32 cellular contexts compared by ENCODE assay signal in genomic region chr9:5111696-5112095, GRCh38.
"Had no signal": no experiment of that assay in that cellular context is flagged by ENCODE, and none has a peak within 500 bp of the region (broad histone marks: within the 10 kb centered on the region; RNA-seq: fewer than 3 reads in every experiment).

No MANE protein-coding gene starts in this region.

- H3K27me3 ChIP-seq: brain microvascular endothelial cell, gastrocnemius medialis, neural progenitor cell, sigmoid colon, transverse colon, uterus had no signal

- H3K4me1 Mint-ChIP-seq: activated naive CD4-positive, alpha-beta T cell treated with anti-CD3 and anti-CD28 coated beads, Interleukin-2, amount 10 ng/mL, durations not matched to agents 7 days and 5 days; activated naive CD8-positive, alpha-beta T cell treated with anti-CD3 and anti-CD28 coated beads, Interleukin-2, amount 10 ng/mL, durations not matched to agents 7 days and 5 days; neural progenitor cell; stimulated activated memory B cell treated with anti-CD40 and anti-IgM and Interleukin-4, amounts not matched to agents 10 μg/mL and 1 μg/mL and 100 μg/mL, for 72 hours; T-helper 17 cell had no signal

- FAIRE-seq: astrocyte, keratinocyte, small intestine had no signal

- H3K4me1 ChIP-seq: gastrocnemius medialis, lower lobe of right lung, neural progenitor cell, sigmoid colon, transverse colon, uterus had no signal

- H3K27ac ChIP-seq: brain microvascular endothelial cell, gastrocnemius medialis, lower lobe of right lung, neural progenitor cell, sigmoid colon, transverse colon, uterus, WERI-Rb-1 had no signal

- DNase-seq: activated CD4-positive, alpha-beta memory T cell treated with anti-CD3 and anti-CD28 coated beads for 36 hours; activated CD4-positive, alpha-beta T cell treated with anti-CD3 and anti-CD28 coated beads for 48 hours; activated CD8-positive, alpha-beta memory T cell treated with anti-CD3 and anti-CD28 coated beads, Interleukin-2, amount 50 U/mL, for 4 hours; activated gamma-delta T cell; activated naive CD4-positive, alpha-beta T cell treated with anti-CD3 and anti-CD28 coated beads, Interleukin-2, amount 10 ng/mL, durations not matched to agents 7 days and 5 days; activated naive CD8-positive, alpha-beta T cell treated with anti-CD3 and anti-CD28 coated beads, Interleukin-2, amount 10 ng/mL, durations not matched to agents 7 days and 5 days; activated T-cell treated with anti-CD3 and anti-CD28 coated beads, Interleukin-2, amount 50 U/mL, for 1 hour; brain microvascular endothelial cell; cortex of kidney; effector memory CD8-positive, alpha-beta T cell; erythroblast; gastrocnemius medialis; glutamatergic neuron; lower lobe of right lung; mesendoderm; natural killer cell; small intestine; stimulated activated CD4-positive, alpha-beta T cell treated with anti-CD3 and anti-CD28 coated beads, Interleukin-1b, Interleukin-23, amount 100 ng/mL, for 48 hours; stimulated activated CD4-positive, alpha-beta T cell treated with anti-CD3 and anti-CD28 coated beads, Interleukin-4, amount 100 ng/mL, for 4 hours; stimulated activated CD8-positive, alpha-beta memory T cell treated with anti-CD3 and anti-CD28 coated beads, Interleukin-4, amount 100 ng/mL, for 48 hours; T-helper 17 cell; T1000; transverse colon; uterus; WERI-Rb-1 had no signal

- H3K9me3 ChIP-seq: gastrocnemius medialis, lower lobe of right lung, transverse colon, uterus had no signal

- ATAC-seq: activated CD4-positive, CD25-positive, alpha-beta regulatory T cell treated with anti-CD3 and anti-CD28 coated beads, Interleukin-2, amount 50 U/mL, for 24 hours; effector memory CD8-positive, alpha-beta T cell; gastrocnemius medialis; natural killer cell; stimulated activated memory B cell treated with anti-CD40 and anti-IgM and Interleukin-4, amounts not matched to agents 10 μg/mL and 1 μg/mL and 100 μg/mL, for 72 hours; T-helper 17 cell had no signal

- H3K36me3 Mint-ChIP-seq: natural killer cell had no signal

- H3K4me3 ChIP-seq: gastrocnemius medialis, lower lobe of right lung, neural progenitor cell, sigmoid colon, transverse colon, uterus had no signal

- H3K27me3 Mint-ChIP-seq: activated CD4-positive, alpha-beta memory T cell treated with anti-CD3 and anti-CD28 coated beads for 36 hours; activated naive CD4-positive, alpha-beta T cell treated with anti-CD3 and anti-CD28 coated beads, Interleukin-2, amount 10 ng/mL, durations not matched to agents 7 days and 5 days; activated naive CD8-positive, alpha-beta T cell treated with anti-CD3 and anti-CD28 coated beads, Interleukin-2, amount 10 ng/mL, durations not matched to agents 7 days and 5 days; effector memory CD8-positive, alpha-beta T cell; stimulated activated memory B cell treated with anti-CD40 and anti-IgM and Interleukin-4, amounts not matched to agents 10 μg/mL and 1 μg/mL and 100 μg/mL, for 72 hours; T-helper 17 cell had no signal

- H3K9ac ChIP-seq: neural progenitor cell had no signal

- H3K4me3 Mint-ChIP-seq: activated CD4-positive, alpha-beta memory T cell treated with anti-CD3 and anti-CD28 coated beads for 36 hours; activated naive CD4-positive, alpha-beta T cell treated with anti-CD3 and anti-CD28 coated beads, Interleukin-2, amount 10 ng/mL, durations not matched to agents 7 days and 5 days; activated naive CD8-positive, alpha-beta T cell treated with anti-CD3 and anti-CD28 coated beads, Interleukin-2, amount 10 ng/mL, durations not matched to agents 7 days and 5 days; activated T-helper 1 cell treated with anti-CD3 and anti-CD28 coated beads, Interleukin-12 subunit alpha, Interleukin-12 subunit beta, Interleukin-2, Interleukin-4 antibody, amounts not matched to agents 30 ng/mL and 10 ng/mL and 1 ng/mL, durations not matched to agents 14 hours and 24 hours and 36 hours; effector memory CD8-positive, alpha-beta T cell; natural killer cell; neural progenitor cell; stimulated activated memory B cell treated with anti-CD40 and anti-IgM and Interleukin-4, amounts not matched to agents 10 μg/mL and 1 μg/mL and 100 μg/mL, for 72 hours; T-helper 17 cell had no signal

- H3K27ac Mint-ChIP-seq: activated CD4-positive, alpha-beta memory T cell treated with anti-CD3 and anti-CD28 coated beads for 36 hours; activated naive CD4-positive, alpha-beta T cell treated with anti-CD3 and anti-CD28 coated beads, Interleukin-2, amount 10 ng/mL, durations not matched to agents 7 days and 5 days; activated naive CD8-positive, alpha-beta T cell treated with anti-CD3 and anti-CD28 coated beads, Interleukin-2, amount 10 ng/mL, durations not matched to agents 7 days and 5 days; activated T-helper 1 cell treated with anti-CD3 and anti-CD28 coated beads, Interleukin-12 subunit alpha, Interleukin-12 subunit beta, Interleukin-2, Interleukin-4 antibody, amounts not matched to agents 30 ng/mL and 10 ng/mL and 1 ng/mL, durations not matched to agents 14 hours and 24 hours and 36 hours; effector memory CD8-positive, alpha-beta T cell; natural killer cell; neural progenitor cell; stimulated activated memory B cell treated with anti-CD40 and anti-IgM and Interleukin-4, amounts not matched to agents 10 μg/mL and 1 μg/mL and 100 μg/mL, for 72 hours; T-helper 17 cell had no signal

- H3K36me3 ChIP-seq: neural progenitor cell, uterus had no signal

- H3K9me3 Mint-ChIP-seq: natural killer cell, neural progenitor cell had no signal
